In genomic region chr16:2540912-2541311, GRCh38 we compare ENCODE assay signal across 1 cellular context.
TF ChIP-seq lines count a peak whose summit lies in the region.

No MANE protein-coding gene starts in this region.

TF ChIP-seq in GM12878, 131 proteins besides CTCF, POLR2A, EP300 and RAD21:
- peak; percentile 13; the same call in 1 of the 2 replicates for TF ChIP-seq HDGF (IDR thresholded peaks at IDR 0.05)
- peak; percentile 36; the same call in 1 of the 2 replicates for TF ChIP-seq SPI1 (IDR thresholded peaks at IDR 0.05; ENCODE audit: borderline replicate concordance, insufficient read depth, low read depth, low read length)
- TF ChIP-seq PKNOX1 (IDR thresholded peaks at IDR 0.05) = 0 out of 2 replicates have a peak, but pooled peaks have one; percentile 17
